Comparison of ENCODE assay signal across 36 cellular contexts in the genomic region with DNA sequence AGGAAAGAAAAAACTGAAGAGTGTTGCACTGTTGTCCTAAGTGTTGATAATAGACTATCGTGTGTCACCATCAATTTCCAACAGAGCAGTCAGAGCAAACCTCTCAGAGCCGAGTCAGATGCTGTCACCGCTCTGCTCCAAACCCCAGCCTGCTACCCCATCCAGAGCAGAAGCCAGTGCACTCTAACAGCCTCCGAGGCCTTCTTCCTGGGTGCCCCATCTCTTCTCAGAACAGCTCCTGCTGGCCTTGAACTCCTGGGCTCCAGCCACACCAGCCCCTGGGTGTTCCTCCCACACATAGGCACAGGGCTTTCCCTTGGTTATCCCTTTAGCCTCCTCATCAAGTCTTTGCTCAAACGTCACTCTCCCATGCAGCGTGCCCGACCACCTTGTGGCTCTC. TPM values are rescaled to one million over a fixed set of nuclear protein-coding genes. Genes with fewer than 3 reads are reported as not detected.
"Had no signal": no experiment of that assay in that cellular context is flagged by ENCODE, and none has a peak within 500 bp of the region (broad histone marks: within the 10 kb centered on the region; RNA-seq: fewer than 3 reads in every experiment).

No MANE protein-coding gene starts in this region.

- H3K36me3 ChIP-seq: adrenal gland, brain microvascular endothelial cell, breast epithelium had no signal

- H3K4me3 Mint-ChIP-seq: activated B cell treated with CpG ODN at 0.5 μM for 24 hours; activated CD4-positive, alpha-beta memory T cell treated with anti-CD3 and anti-CD28 coated beads for 36 hours; activated CD4-positive, alpha-beta T cell treated with anti-CD3 and anti-CD28 coated beads, Interleukin-2, amount 10 ng/mL, durations not matched to agents 24 days and 14 days; activated CD8-positive, alpha-beta T cell treated with anti-CD3 and anti-CD28 coated beads for 36 hours; activated naive CD4-positive, alpha-beta T cell treated with anti-CD3 and anti-CD28 coated beads for 36 hours; activated naive CD8-positive, alpha-beta T cell treated with anti-CD3 and anti-CD28 coated beads for 36 hours; T-helper 1 cell treated with Interleukin-12 subunit alpha and Interleukin-12 subunit beta and Interleukin-4 antibody, amounts not matched to agents 30 μg/mL and 1 μg/mL, for 36 hours; T-helper 2 cell treated with Interferon-gamma antibody and Interleukin-4, amounts not matched to agents 5 μg/mL and 100 μg/mL, for 36 hours had no signal

- H3K4me1 Mint-ChIP-seq: activated B cell treated with CpG ODN at 0.5 μM for 24 hours had no signal

- FAIRE-seq: astrocyte, TTC549 had no signal

- H3K4me3 ChIP-seq: adrenal gland, body of pancreas, breast epithelium had no signal

- DNase-seq: activated B cell treated with CpG ODN at 0.5 μM for 24 hours; activated CD4-positive, alpha-beta memory T cell treated with anti-CD3 and anti-CD28 coated beads for 36 hours; activated CD4-positive, alpha-beta T cell treated with anti-CD3 and anti-CD28 coated beads for 4 hours; activated CD4-positive, alpha-beta T cell treated with anti-CD3 and anti-CD28 coated beads, Interleukin-2, amount 10 ng/mL, durations not matched to agents 24 days and 14 days; activated CD4-positive, alpha-beta T cell treated with anti-CD3 and anti-CD28 coated beads, Interleukin-2, amount 50 U/mL, for 1 hour; activated CD4-positive, alpha-beta T cell treated with anti-CD3 and anti-CD28 coated beads, Interleukin-2, amount 50 U/mL, for 4 hours; activated CD4-positive, CD25-positive, alpha-beta regulatory T cell treated with anti-CD3 and anti-CD28 coated beads, Interleukin-2, amount 50 U/mL, for 72 hours; activated CD8-positive, alpha-beta memory T cell treated with anti-CD3 and anti-CD28 coated beads, Interleukin-2, amount 50 U/mL, for 4 hours; activated CD8-positive, alpha-beta T cell treated with anti-CD3 and anti-CD28 coated beads for 36 hours; activated effector memory CD4-positive, alpha-beta T cell treated with anti-CD3 and anti-CD28 coated beads, Interleukin-2, amount 50 U/mL, for 16 hours; activated gamma-delta T cell treated with Interleukin-2 at 50 U/mL for 16 hours; activated naive CD4-positive, alpha-beta T cell; activated naive CD4-positive, alpha-beta T cell treated with anti-CD3 and anti-CD28 coated beads for 36 hours; activated naive CD4-positive, alpha-beta T cell treated with anti-CD3 and anti-CD28 coated beads, Interleukin-2, amount 50 U/mL, for 16 hours; activated naive CD8-positive, alpha-beta T cell treated with anti-CD3 and anti-CD28 coated beads for 36 hours; activated T-cell treated with anti-CD3 and anti-CD28 coated beads for 4 hours; activated T-cell treated with anti-CD3 and anti-CD28 coated beads, Interleukin-2, amount 50 U/mL, for 1 hour; activated T-cell treated with anti-CD3 and anti-CD28 coated beads, Interleukin-2, amount 50 U/mL, for 48 hours; adrenal gland; amniotic stem cell; aorta; body of pancreas; brain microvascular endothelial cell; central memory CD4-positive, alpha-beta T cell; T-helper 1 cell; T-helper 2 cell; T-helper 9 cell had no signal

- H3K27me3 Mint-ChIP-seq: activated CD4-positive, alpha-beta memory T cell treated with anti-CD3 and anti-CD28 coated beads for 36 hours; activated CD8-positive, alpha-beta T cell treated with anti-CD3 and anti-CD28 coated beads for 36 hours; activated naive CD8-positive, alpha-beta T cell treated with anti-CD3 and anti-CD28 coated beads for 36 hours had no signal

- H3K27me3 ChIP-seq: body of pancreas, breast epithelium had no signal

- ATAC-seq: activated CD8-positive, alpha-beta T cell treated with anti-CD3 and anti-CD28 coated beads for 36 hours; activated naive CD4-positive, alpha-beta T cell treated with anti-CD3 and anti-CD28 coated beads, Interleukin-2, amount 50 U/mL, for 72 hours had no signal

- H3K36me3 Mint-ChIP-seq: activated CD4-positive, alpha-beta memory T cell treated with anti-CD3 and anti-CD28 coated beads for 36 hours; activated naive CD4-positive, alpha-beta T cell treated with anti-CD3 and anti-CD28 coated beads, Interleukin-2, amount 50 U/mL, for 72 hours; activated naive CD8-positive, alpha-beta T cell treated with anti-CD3 and anti-CD28 coated beads for 36 hours had no signal

- H3K9me3 Mint-ChIP-seq: activated B cell treated with CpG ODN at 0.5 μM for 24 hours; activated CD4-positive, alpha-beta memory T cell treated with anti-CD3 and anti-CD28 coated beads for 36 hours; activated CD4-positive, alpha-beta T cell treated with anti-CD3 and anti-CD28 coated beads, Interleukin-2, amount 10 ng/mL, durations not matched to agents 24 days and 14 days; activated CD8-positive, alpha-beta T cell treated with anti-CD3 and anti-CD28 coated beads for 36 hours; activated naive CD4-positive, alpha-beta T cell treated with anti-CD3 and anti-CD28 coated beads for 36 hours; activated naive CD4-positive, alpha-beta T cell treated with anti-CD3 and anti-CD28 coated beads, Interleukin-2, amount 50 U/mL, for 72 hours; activated naive CD8-positive, alpha-beta T cell treated with anti-CD3 and anti-CD28 coated beads for 36 hours; T-helper 1 cell treated with Interleukin-12 subunit alpha and Interleukin-12 subunit beta and Interleukin-4 antibody, amounts not matched to agents 30 μg/mL and 1 μg/mL, for 36 hours; T-helper 2 cell treated with Interferon-gamma antibody and Interleukin-4, amounts not matched to agents 5 μg/mL and 100 μg/mL, for 36 hours had no signal

- H3K4me1 ChIP-seq: adrenal gland, body of pancreas, breast epithelium had no signal

- H3K9me3 ChIP-seq: adrenal gland, body of pancreas, breast epithelium had no signal

- H3K27ac ChIP-seq: adrenal gland, body of pancreas, brain microvascular endothelial cell, breast epithelium, VCaP had no signal

- H3K27ac Mint-ChIP-seq: activated B cell treated with CpG ODN at 0.5 μM for 24 hours; activated CD4-positive, alpha-beta memory T cell treated with anti-CD3 and anti-CD28 coated beads for 36 hours; activated CD4-positive, alpha-beta T cell treated with anti-CD3 and anti-CD28 coated beads, Interleukin-2, amount 10 ng/mL, durations not matched to agents 24 days and 14 days; activated CD8-positive, alpha-beta T cell treated with anti-CD3 and anti-CD28 coated beads for 36 hours; activated naive CD4-positive, alpha-beta T cell treated with anti-CD3 and anti-CD28 coated beads for 36 hours; activated naive CD4-positive, alpha-beta T cell treated with anti-CD3 and anti-CD28 coated beads, Interleukin-2, amount 50 U/mL, for 72 hours; activated naive CD8-positive, alpha-beta T cell treated with anti-CD3 and anti-CD28 coated beads for 36 hours; T-helper 1 cell treated with Interleukin-12 subunit alpha and Interleukin-12 subunit beta and Interleukin-4 antibody, amounts not matched to agents 30 μg/mL and 1 μg/mL, for 36 hours; T-helper 2 cell treated with Interferon-gamma antibody and Interleukin-4, amounts not matched to agents 5 μg/mL and 100 μg/mL, for 36 hours had no signal

RNA-seq across cellular contexts. Expression of a gene that starts 21.0 kb away (rescaled TPM):
- total RNA-seq: activated B cell treated with CpG ODN at 0.5 μM for 24 hours; activated CD4-positive, alpha-beta memory T cell treated with anti-CD3 and anti-CD28 coated beads for 36 hours; activated CD4-positive, alpha-beta T cell treated with anti-CD3 and anti-CD28 coated beads, Interleukin-2, amount 10 ng/mL, durations not matched to agents 24 days and 14 days; activated CD8-positive, alpha-beta memory T cell treated with anti-CD3 and anti-CD28 coated beads for 36 hours; aorta; breast epithelium; cardiac septum had no signal
- polyA plus RNA-seq: adrenal gland, aorta had no signal

RNA-seq across cellular contexts. Expression of a gene that starts 57.5 kb away (rescaled TPM):
- total RNA-seq: activated B cell treated with CpG ODN at 0.5 μM for 24 hours; activated CD4-positive, alpha-beta memory T cell treated with anti-CD3 and anti-CD28 coated beads for 36 hours; activated CD8-positive, alpha-beta memory T cell treated with anti-CD3 and anti-CD28 coated beads for 36 hours; activated CD8-positive, alpha-beta T cell treated with anti-CD3 and anti-CD28 coated beads for 36 hours; activated naive CD4-positive, alpha-beta T cell treated with anti-CD3 and anti-CD28 coated beads for 36 hours; activated naive CD4-positive, alpha-beta T cell treated with anti-CD3 and anti-CD28 coated beads, Interleukin-2, amount 50 U/mL, for 72 hours; activated naive CD8-positive, alpha-beta T cell treated with anti-CD3 and anti-CD28 coated beads for 36 hours; aorta; astrocyte had no signal
